Comparison of ENCODE assay signal across 8 cellular contexts in the genomic region with DNA sequence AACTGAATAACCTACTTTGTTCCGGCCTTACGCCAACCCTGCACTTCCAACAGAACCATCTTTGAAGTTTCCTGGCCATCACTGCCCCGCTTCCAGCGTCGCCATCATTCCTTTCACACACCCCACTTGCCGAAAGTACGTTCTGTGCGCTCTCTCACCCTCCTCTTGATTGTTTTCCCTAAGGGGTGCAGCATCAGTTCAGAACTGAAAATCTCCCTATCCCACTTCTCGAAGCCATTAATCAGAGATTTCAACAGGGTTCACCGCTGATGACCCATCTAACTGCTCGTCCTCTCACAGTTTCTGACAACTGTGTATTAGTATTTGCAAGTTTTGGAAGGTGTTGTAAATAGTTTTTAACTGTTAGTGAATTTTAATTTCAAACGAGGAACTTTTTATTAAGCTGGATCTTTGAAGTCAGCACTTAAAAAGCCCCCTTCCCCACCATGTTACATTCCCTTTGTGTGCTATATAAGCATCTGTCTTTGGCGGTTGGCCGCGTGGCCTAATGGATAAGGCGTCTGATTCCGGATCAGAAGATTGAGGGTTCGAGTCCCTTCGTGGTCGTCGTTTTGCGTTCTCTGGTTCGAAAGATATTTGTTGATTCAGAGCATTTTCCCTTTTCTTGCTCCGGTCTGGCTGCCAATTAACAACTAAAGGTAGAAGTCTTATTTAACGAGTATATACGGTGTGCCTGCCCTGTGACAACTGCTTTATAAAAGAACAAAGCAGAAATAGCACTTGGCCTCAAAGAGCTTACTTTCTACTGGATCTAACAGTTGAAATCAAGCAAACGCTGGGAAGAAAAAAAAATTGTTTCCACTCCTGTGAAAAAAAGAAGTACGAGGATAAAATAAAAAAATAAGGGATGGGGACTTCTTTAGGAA. TPM values are rescaled to one million over a fixed set of nuclear protein-coding genes. Genes with fewer than 3 reads are reported as not detected.
DNase-seq lines count a peak whose midpoint lies in the region; ATAC-seq and FAIRE-seq lines count a peak whose summit lies in the region.

No MANE protein-coding gene starts in this region.

- CTCF ChIA-PET in activated CD4-positive, alpha-beta memory T cell treated with anti-CD3 and anti-CD28 coated beads, Interleukin-2, amount 10 ng/mL, durations not matched to agents 7 days and 5 days (lab: Charles Lee) = interaction anchor here (0.6 to 2.1 kb wide), 3 partner anchors 11 to 44 kb away, joined by 3 to 6 read pairs (median 4); no protein-coding TSS in a partner anchor

- POLR2A ChIA-PET in activated CD4-positive, alpha-beta memory T cell treated with anti-CD3 and anti-CD28 coated beads, Interleukin-2, amount 10 ng/mL, durations not matched to agents 7 days and 5 days (lab: Charles Lee) = interaction anchor here (2.2 to 13.3 kb wide), 3 partner anchors 14 to 41 kb away, joined by 8 to 125 read pairs (median 91); no protein-coding TSS in a partner anchor

- H3K4me3 ChIP-seq in mesenchymal stem cell (ENCODE audit: insufficient read depth in 1 of 2, low read depth in 1 of 2, low read length in 2 of 2) = peak overlapping the region; percentile 50 to 92

- H2BK120ac ChIP-seq in mesenchymal stem cell (ENCODE audit: low read depth, low read length) = no peak overlapping the region

- peak; percentile 54 for ATAC-seq in Right ventricle myocardium inferior
- ATAC-seq in GM19397 (IDR thresholded peaks at IDR 0.05; ENCODE audit: unreplicated experiment) = no peak

- no peak overlapping the region for H3K18ac ChIP-seq in mesenchymal stem cell (ENCODE audit: low read depth in 1 of 2, low read length in 2 of 2)

- no peak overlapping the region for H2BK5ac ChIP-seq in mesenchymal stem cell (ENCODE audit: low read depth, low read length, poor library complexity, severe bottlenecking)

- no peaks in the 10 kb centered on the region for H3K36me3 ChIP-seq in mesenchymal stem cell (ENCODE audit: control insufficient read depth in 1 of 2, insufficient read depth in 2 of 2, low read depth in 1 of 2, low read length in 2 of 2)

- no peak overlapping the region for H2BK15ac ChIP-seq in mesenchymal stem cell (ENCODE audit: low read depth, poor library complexity, severe bottlenecking)

- no peak overlapping the region for H4K8ac ChIP-seq in mesenchymal stem cell (ENCODE audit: low read length)

- peaks cover 43% of the 10 kb centered on the region for H3K27me3 Mint-ChIP-seq in activated CD4-positive, alpha-beta memory T cell treated with anti-CD3 and anti-CD28 coated beads, Interleukin-2, amount 10 ng/mL, durations not matched to agents 7 days and 5 days

- DNase-seq in Right ventricle myocardium inferior (ENCODE audit: missing footprints) = no peak
- DNase-seq in cardiac septum (ENCODE audit: low spot score) = no peak
- DNase-seq in NCI-H526 (lab: John Stamatoyannopoulos, UW) = peak; percentile 60 to 87
- peak; percentile 57 for DNase-seq in activated CD4-positive, alpha-beta memory T cell treated with anti-CD3 and anti-CD28 coated beads, Interleukin-2, amount 10 ng/mL, durations not matched to agents 7 days and 5 days
- peak; percentile 76 for DNase-seq in mesenchymal stem cell
- DNase-seq in stimulated activated CD8-positive, alpha-beta memory T cell treated with anti-CD3 and anti-CD28 coated beads, Interleukin-15, amount 100 ng/mL, for 1 hour (ENCODE audit: low read depth) = peak; percentile 29

- peaks cover 35% of the 10 kb centered on the region for H3K4me1 Mint-ChIP-seq in activated CD4-positive, alpha-beta memory T cell treated with anti-CD3 and anti-CD28 coated beads, Interleukin-2, amount 10 ng/mL, durations not matched to agents 7 days and 5 days

- no peak overlapping the region for H2BK12ac ChIP-seq in mesenchymal stem cell (ENCODE audit: low read length in 2 of 2)

- H4K91ac ChIP-seq in mesenchymal stem cell (ENCODE audit: low read length) = no peak overlapping the region

- peaks cover 8% of the 10 kb centered on the region for H3K9me3 ChIP-seq in mesenchymal stem cell (ENCODE audit: control insufficient read depth, low read length)

- WGBS in mesenchymal stem cell = 7% methylated on average over 24 of the region's 28 CpGs

- H3K27ac Mint-ChIP-seq in activated CD4-positive, alpha-beta memory T cell treated with anti-CD3 and anti-CD28 coated beads, Interleukin-2, amount 10 ng/mL, durations not matched to agents 7 days and 5 days = peak overlapping the region; percentile 29

- H3K27ac ChIP-seq in mesenchymal stem cell (ENCODE audit: low read length, poor library complexity, severe bottlenecking) = peak overlapping the region; percentile 31

- H3K14ac ChIP-seq in mesenchymal stem cell (ENCODE audit: low read length in 2 of 2) = no peak overlapping the region

- H3K9me3 Mint-ChIP-seq in activated CD4-positive, alpha-beta memory T cell treated with anti-CD3 and anti-CD28 coated beads, Interleukin-2, amount 10 ng/mL, durations not matched to agents 7 days and 5 days = peaks cover 2% of the 10 kb centered on the region

- no peak overlapping the region for H2AK5ac ChIP-seq in mesenchymal stem cell (ENCODE audit: low read length, severe bottlenecking)

- H3K4me3 Mint-ChIP-seq in activated CD4-positive, alpha-beta memory T cell treated with anti-CD3 and anti-CD28 coated beads, Interleukin-2, amount 10 ng/mL, durations not matched to agents 7 days and 5 days = peak overlapping the region; percentile 53

- intact Hi-C loops in Right ventricle myocardium inferior (cut with DNase I) = no loop called here
- intact Hi-C loops in cardiac septum (cut with DNase I) = loop anchor here (1.0 kb wide), 1 partner anchor 14 kb away; no protein-coding TSS in a partner anchor

- H3K23ac ChIP-seq in mesenchymal stem cell (ENCODE audit: low read length in 2 of 2) = no peak overlapping the region

- peaks cover 7 to 41% of the 10 kb centered on the region in 2 experiments for H3K27me3 ChIP-seq in mesenchymal stem cell (ENCODE audit: control insufficient read depth in 1 of 2, insufficient read depth in 1 of 2, low read length in 2 of 2)

- peak; percentile 74 for FAIRE-seq in endometrium (lab: Jason Lieb, UNC)

- H3K4me1 ChIP-seq in mesenchymal stem cell (ENCODE audit: control insufficient read depth, insufficient read depth, low read depth, low read length) = no peaks in the 10 kb centered on the region

- H3K79me1 ChIP-seq in mesenchymal stem cell (replicated peaks; ENCODE audit: low read length, poor library complexity, severe bottlenecking) = no peaks in the 10 kb centered on the region

- H2AFZ ChIP-seq in mesenchymal stem cell (ENCODE audit: low read depth, low read length) = peak overlapping the region; percentile 30

- H3K4me2 ChIP-seq in mesenchymal stem cell (ENCODE audit: low read length, poor library complexity, severe bottlenecking) = peak overlapping the region; percentile 50

- peak overlapping the region; percentile 87 for H3K9ac ChIP-seq in mesenchymal stem cell (ENCODE audit: low read length)

- peaks cover 3% of the 10 kb centered on the region for H3K36me3 Mint-ChIP-seq in activated CD4-positive, alpha-beta memory T cell treated with anti-CD3 and anti-CD28 coated beads, Interleukin-2, amount 10 ng/mL, durations not matched to agents 7 days and 5 days (ENCODE audit: low read depth)

- no peak overlapping the region for H3K4ac ChIP-seq in mesenchymal stem cell (ENCODE audit: low read depth in 1 of 2, low read length in 2 of 2)

RNA-seq across cellular contexts. Expression of gene TRIM27, which starts 42.6 kb away (rescaled TPM):
- total RNA-seq in Right ventricle myocardium inferior = 18.5 TPM
- total RNA-seq in cardiac septum = 21.0 TPM
- total RNA-seq in activated CD4-positive, alpha-beta memory T cell treated with anti-CD3 and anti-CD28 coated beads, Interleukin-2, amount 10 ng/mL, durations not matched to agents 7 days and 5 days = 10 to 100 TPM; 56.8 to 58.0 TPM
- polyA plus RNA-seq in mesenchymal stem cell (2013, experiment 1 of 2) = 31.0 TPM
- polyA plus RNA-seq in mesenchymal stem cell (2013, experiment 2 of 2) = 31.4 TPM

Comparison
In these comparisons a context has a peak if more than half of its experiments do, and no peak if none do; other contexts are left out.
1. DNase-seq: peak in NCI-H526 (2 of 2), activated CD4-positive, alpha-beta memory T cell treated with anti-CD3 and anti-CD28 coated beads, Interleukin-2, amount 10 ng/mL, durations not matched to agents 7 days and 5 days (single experiment), mesenchymal stem cell (single experiment) and stimulated activated CD8-positive, alpha-beta memory T cell treated with anti-CD3 and anti-CD28 coated beads, Interleukin-15, amount 100 ng/mL, for 1 hour (single experiment); none in Right ventricle myocardium inferior (single experiment) and cardiac septum (single experiment).